ENCODE assay signal across 24 cellular contexts in genomic region chr4:138461065-138461464, GRCh38.
A peak's percentile ranks its signal among the peaks of the same experiment; 100 is the strongest.
DNase-seq lines count a peak whose midpoint lies in the region; ATAC-seq and TF ChIP-seq lines count a peak whose summit lies in the region.
"Had no signal": no experiment of that assay in that cellular context is flagged by ENCODE, and none has a peak within 500 bp of the region (broad histone marks: within the 10 kb centered on the region; RNA-seq: fewer than 3 reads in every experiment).

No MANE protein-coding gene starts in this region.

- H4K20me1 ChIP-seq in hepatocyte (ENCODE audit: insufficient read depth, poor library complexity, severe bottlenecking) = no peaks in the 10 kb centered on the region
- H4K20me1 ChIP-seq: BLaER1 had no signal

- H2AFZ ChIP-seq in hepatocyte = no peak overlapping the region

- no peak for TF ChIP-seq EP300 in transverse colon (IDR thresholded peaks at IDR 0.05; ENCODE audit: low read depth)
- no peak for TF ChIP-seq EP300 in suprapubic skin (IDR thresholded peaks at IDR 0.05)

- H3K9me2 ChIP-seq in hepatocyte (replicated peaks; ENCODE audit: insufficient read depth) = no peaks in the 10 kb centered on the region

- intact Hi-C loops in mucosa of descending colon (cut with DNase I, micrococcal nuclease) (no loop called here), transverse colon (cut with DNase I; ENCODE audit: low total_unique reads) (no loop called here)

- no peak overlapping the region for H3K4me3 ChIP-seq in hepatocyte
- no peak overlapping the region for H3K4me3 ChIP-seq in mucosa of descending colon
- no peak overlapping the region for H3K4me3 ChIP-seq in transverse colon
- H3K4me3 ChIP-seq in suprapubic skin = no peak overlapping the region
- H3K4me3 ChIP-seq: A549, BLaER1, GM12878 had no signal

- H3K4me2 ChIP-seq in hepatocyte = no peak overlapping the region
- H3K4me2 ChIP-seq: A549, BLaER1 had no signal

- H3K36me3 ChIP-seq in hepatocyte (replicated peaks; ENCODE audit: insufficient read depth, low read depth) (no peaks in the 10 kb centered on the region), mucosa of descending colon (ENCODE audit: low read depth) (no peaks in the 10 kb centered on the region), transverse colon (no peaks in the 10 kb centered on the region), suprapubic skin (no peaks in the 10 kb centered on the region)
- H3K36me3 ChIP-seq: BE2C, BLaER1 had no signal

- DNase-seq in LoVo (ENCODE audit: low spot score) = peak; percentile 4
- DNase-seq in hepatocyte (ENCODE audit: low spot score) = peak; percentile 23
- no peak for DNase-seq in mucosa of descending colon
- no peak for DNase-seq in transverse colon
- no peak for DNase-seq in suprapubic skin (ENCODE audit: low spot score in 2 of 2)
- DNase-seq in GOT3 (lab: John Stamatoyannopoulos, UW) = no peak
- no peak for DNase-seq in stimulated activated CD4-positive, alpha-beta T cell treated with anti-CD3 and anti-CD28 coated beads, Interleukin-4, amount 100 ng/mL, for 4 hours
- DNase-seq: BE2C; C1 segment of cervical spinal cord; CD4-positive, alpha-beta memory T cell; CD4-positive, CD25-positive, alpha-beta regulatory T cell; CD8-positive, alpha-beta memory T cell; COR-L47; DMS 273 treated with DMSO at 0.1 percent for 48 hours; DMS153; DMS53; DMS79; DND-41; EL; GDM1 had no signal

- TF ChIP-seq POLR2A in transverse colon (IDR thresholded peaks at IDR 0.05) (no peak), suprapubic skin (IDR thresholded peaks at IDR 0.05) (no peak)

- H3K27ac ChIP-seq in hepatocyte = peak overlapping the region; percentile 35
- peak overlapping the region in 3 of 4 donors; percentile 20 to 49 (median 44) for H3K27ac ChIP-seq in transverse colon
- no peak overlapping the region for H3K27ac ChIP-seq in suprapubic skin
- H3K27ac ChIP-seq: 22Rv1, A549, BLaER1 had no signal

- peak; percentile 99 for ATAC-seq in mucosa of descending colon
- ATAC-seq: A549, GM12878 had no signal

- WGBS in hepatocyte (ENCODE audit: low lambda C conversion rate, missing lambda C conversion rate) = 71% methylated on average over 3 of the region's 3 CpGs
- 37 to 47% methylated on average over 2 to 3 of the region's 3 CpGs for WGBS in transverse colon (ENCODE audit: low coverage in 1 of 2), 2 donors
- WGBS in suprapubic skin = 84% methylated on average over 3 of the region's 3 CpGs

- H3K4me1 ChIP-seq in hepatocyte (ENCODE audit: insufficient read depth) (no peaks in the 10 kb centered on the region), mucosa of descending colon (ENCODE audit: low read depth) (no peaks in the 10 kb centered on the region), transverse colon (peaks cover 0 to 13% (median 6%) of the 10 kb centered on the region in 4 donors), suprapubic skin (no peaks in the 10 kb centered on the region)
- H3K4me1 ChIP-seq: A549, BE2C, BLaER1 had no signal

- no peaks in the 10 kb centered on the region for H3K27me3 ChIP-seq in hepatocyte
- H3K27me3 ChIP-seq in transverse colon = no peaks in the 10 kb centered on the region
- no peaks in the 10 kb centered on the region for H3K27me3 ChIP-seq in suprapubic skin
- H3K27me3 ChIP-seq: BE2C, BLaER1 had no signal

- in situ Hi-C loops in transverse colon (cut with MboI; ENCODE audit: low pct_ligation_motif_present in 1 of 4, low pct_unique_long_range_greater_than_20kb in 1 of 4, low sequenced_read_pairs in 3 of 4) = no loop called here

- TF ChIP-seq CTCF in hepatocyte (IDR thresholded peaks at IDR 0.05; ENCODE audit: poor library complexity) (no peak), mucosa of descending colon (IDR thresholded peaks at IDR 0.05) (no peak), transverse colon (IDR thresholded peaks at IDR 0.05) (no peak), suprapubic skin (IDR thresholded peaks at IDR 0.05) (no peak)

- H3K79me2 ChIP-seq in hepatocyte = no peaks in the 10 kb centered on the region

- H3K9me3 ChIP-seq in hepatocyte (ENCODE audit: low read depth) (no peaks in the 10 kb centered on the region), mucosa of descending colon (no peaks in the 10 kb centered on the region), transverse colon (no peaks in the 10 kb centered on the region), suprapubic skin (no peaks in the 10 kb centered on the region)
- H3K9me3 ChIP-seq: A549, BE2C, BLaER1 had no signal

Comparison
In these comparisons a context has a peak if more than half of its experiments do, and no peak if none do; other contexts are left out.
1. DNase-seq: peak in LoVo (single experiment) and hepatocyte (single experiment); none in mucosa of descending colon (0 of 3), transverse colon (single experiment), suprapubic skin (0 of 2), GOT3 (single experiment) and stimulated activated CD4-positive, alpha-beta T cell treated with anti-CD3 and anti-CD28 coated beads, Interleukin-4, amount 100 ng/mL, for 4 hours (0 of 2).